Comparison of ENCODE assay signal across 9 cellular contexts in the genomic region with DNA sequence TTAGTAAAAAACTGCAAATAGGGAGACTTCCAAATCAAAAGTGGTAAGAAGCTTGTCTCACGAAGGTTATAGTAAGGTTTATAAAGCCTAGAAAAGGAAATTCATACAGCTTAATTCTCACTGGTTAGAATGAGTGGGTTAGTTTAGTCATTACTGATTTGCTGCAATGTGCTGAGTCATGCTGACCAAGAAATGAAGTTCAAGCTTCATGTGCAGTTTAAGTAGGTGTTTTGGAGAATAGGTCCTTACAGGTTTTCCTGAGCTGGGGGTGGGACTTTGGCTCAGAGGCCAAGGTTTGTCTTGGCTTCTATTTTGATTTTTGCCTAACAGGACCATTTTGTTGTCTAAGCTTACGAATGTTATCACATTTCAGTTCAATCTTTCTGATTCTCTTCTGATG. TPM values are rescaled to one million over a fixed set of nuclear protein-coding genes. Genes with fewer than 3 reads are reported as not detected.
DNase-seq lines count a peak whose midpoint lies in the region; ATAC-seq and TF ChIP-seq lines count a peak whose summit lies in the region.
"Had no signal": no experiment of that assay in that cellular context is flagged by ENCODE, and none has a peak within 500 bp of the region (broad histone marks: within the 10 kb centered on the region; RNA-seq: fewer than 3 reads in every experiment).

No MANE protein-coding gene starts in this region.

- ATAC-seq in GM19397 (IDR thresholded peaks at IDR 0.05; ENCODE audit: unreplicated experiment) (no peak), GM18858 (IDR thresholded peaks at IDR 0.05; ENCODE audit: unreplicated experiment) (no peak)

- H3K27ac ChIP-seq in tibial nerve, result peak overlapping the region in 2 of 4 donors; percentile 66 to 68
- H3K27ac ChIP-seq: parathyroid adenoma had no signal

- peaks cover 41% of the 10 kb centered on the region for H3K4me1 Mint-ChIP-seq in Calu3 (ENCODE audit: low read depth, unreplicated experiment)

- CTCF ChIA-PET in Calu3 (lab: Charles Lee), result interaction anchor here (1.0 to 2.7 kb wide), 4 partner anchors 10 to 92 kb away, joined by 4 to 15 read pairs (median 6); no protein-coding TSS in a partner anchor

- no peaks in the 10 kb centered on the region for H3K9me3 ChIP-seq in tibial nerve

- no peak for TF ChIP-seq CTCF in Calu3 (IDR thresholded peaks at IDR 0.05; ENCODE audit: unreplicated experiment)
- TF ChIP-seq CTCF in GM20000 (IDR thresholded peaks at IDR 0.05; ENCODE audit: extremely low read depth, missing control alignments), result no peak
- TF ChIP-seq CTCF in tibial nerve (IDR thresholded peaks at IDR 0.05), result no peak

- no peak overlapping the region for H3K4me3 ChIP-seq in tibial nerve

- no TSS peak for BruUV-seq in Calu3 (replicated peaks; lab: Mats Ljungman, UMichigan)

- H3K27ac Mint-ChIP-seq in Calu3 (ENCODE audit: unreplicated experiment), result peak overlapping the region; percentile 89

- H3K4me1 ChIP-seq in tibial nerve, result peaks cover 0 to 56% (median 13%) of the 10 kb centered on the region in 4 donors
- H3K4me1 ChIP-seq: parathyroid adenoma had no signal

- TF ChIP-seq EP300 in tibial nerve (IDR thresholded peaks at IDR 0.05), result peak in 1 of 2 donors; percentile 16

- WGBS in tibial nerve, 2 donors, result 44% methylated on average over 2 of the region's 2 CpGs

- H3K36me3 ChIP-seq in tibial nerve, result peaks cover 0 to 42% (median 0%) of the 10 kb centered on the region in 3 donors

- peak overlapping the region; percentile 53 for H3K4me3 Mint-ChIP-seq in Calu3 (ENCODE audit: low read depth, unreplicated experiment)

- intact Hi-C loops in Calu3 (cut with micrococcal nuclease; ENCODE audit: unreplicated experiment), result loop anchor here (5.0 kb wide), 1 partner anchor 37 kb away; no protein-coding TSS in a partner anchor

- H3K36me3 Mint-ChIP-seq in Calu3 (ENCODE audit: insufficient read depth, unreplicated experiment), result peaks cover 88% of the 10 kb centered on the region

- no peaks in the 10 kb centered on the region for H3K27me3 Mint-ChIP-seq in Calu3 (ENCODE audit: unreplicated experiment)

- no peaks in the 10 kb centered on the region for H3K27me3 ChIP-seq in tibial nerve

- peak; percentile 46 for DNase-seq in Calu3
- peak; percentile 34 for DNase-seq in GM20000 (ENCODE audit: low spot score)
- peak; percentile 68 for DNase-seq in NCI-H226
- DNase-seq in brain pericyte (ENCODE audit: low read depth, low spot score), result peak; percentile 15
- DNase-seq in medulla oblongata (ENCODE audit: extremely low spot score), result peak; percentile 71
- no peak for DNase-seq in tibial nerve (ENCODE audit: low spot score in 2 of 2)

- TF ChIP-seq POLR2A in tibial nerve (IDR thresholded peaks at IDR 0.05), result no peak

- H3K9me3 Mint-ChIP-seq in Calu3 (ENCODE audit: low read depth, unreplicated experiment), result no peaks in the 10 kb centered on the region

RNA-seq across cellular contexts. Expression of gene CLIP4, which starts 15.1 kb away (rescaled TPM):
- 136 and 184 TPM in 2 replicates for total RNA-seq in Calu3 (2022)
- total RNA-seq in tibial nerve, result 10 to 100 TPM; 71.4 to 98.6 (median 91.2) TPM

RNA-seq across cellular contexts. Expression of gene PCARE, which starts 56.0 kb away (rescaled TPM):
- not detected in 2 replicates for total RNA-seq in Calu3 (2022)
- total RNA-seq in tibial nerve, result under 1 TPM; 0.20 to 0.30 (median 0.21) TPM

Comparison
In these comparisons a context has a peak if more than half of its experiments do, and no peak if none do; other contexts are left out.
1. DNase-seq: peak in Calu3 (single experiment), GM20000 (single experiment), NCI-H226 (single experiment), brain pericyte (single experiment) and medulla oblongata (single experiment); none in tibial nerve (0 of 2).